21 cellular contexts compared by ENCODE assay signal in genomic region chr7:44802418-44803025, GRCh38. TPM values are rescaled to one million over a fixed set of nuclear protein-coding genes. Genes with fewer than 3 reads are reported as not detected.
DNase-seq lines count a peak whose midpoint lies in the region; ATAC-seq, FAIRE-seq and TF ChIP-seq lines count a peak whose summit lies in the region.
"Had no signal": no experiment of that assay in that cellular context is flagged by ENCODE, and none has a peak within 500 bp of the region (broad histone marks: within the 10 kb centered on the region; RNA-seq: fewer than 3 reads in every experiment).

No MANE protein-coding gene starts in this region.

- no peaks in the 10 kb centered on the region for H3K9me2 ChIP-seq in PC-9 (ENCODE audit: insufficient read depth)

- dilution Hi-C loops in endothelial cell of umbilical vein (cut with MboI; ENCODE audit: extremely low pct_ligation_motif_present, low sequenced_read_pairs): no loop called here

- H3K4me2 ChIP-seq in PC-9 (no peak overlapping the region), endothelial cell of umbilical vein (ENCODE audit: insufficient read depth, low read length) (no peak overlapping the region)

- no peak for FAIRE-seq in endothelial cell of umbilical vein (lab: Jason Lieb, UNC)

- POLR2A ChIA-PET in MCF 10A (lab: Yijun Ruan, JAX) (interaction anchor here (0.8 to 0.9 kb wide), 2 partner anchors 35 to 230 kb away, joined by 3 to 4 read pairs; no protein-coding TSS in a partner anchor), PC-9 (lab: Charles Lee; ENCODE audit: unreplicated experiment) (interaction anchor here (0.5 to 0.8 kb wide), 2 partner anchors 55 to 163 kb away, joined by 3 to 9 read pairs; no protein-coding TSS in a partner anchor), endothelial cell of umbilical vein (lab: Charles Lee) (no interaction called here)

- DNase-seq in MCF 10A (ENCODE audit: unreplicated experiment) (no peak), breast epithelium (ENCODE audit: low spot score in 2 of 2) (no peak), PC-9 (no peak), endothelial cell of umbilical vein (ENCODE audit: low read depth, low spot score) (no peak), NCI-H524 treated with DMSO at 0.1 percent for 48 hours (lab: John Stamatoyannopoulos, UW) (no peak)
- no peak for DNase-seq in NK-92 treated with Interleukin-12 subunit alpha and Interleukin-12 subunit beta, amount 100 ng/mL, for 24 hours (lab: John Stamatoyannopoulos, UW)
- DNase-seq: activated naive CD4-positive, alpha-beta T cell treated with anti-CD3 and anti-CD28 coated beads, Interleukin-2, amount 50 U/mL, for 16 hours; COR-L47; dorsolateral prefrontal cortex; GDM1; hippocampal formation; midbrain; NCI-H1105 treated with DMSO at 0.1 percent for 48 hours; nucleus accumbens; Right ventricle myocardium superior; stimulated activated CD4-positive, alpha-beta T cell treated with anti-CD3 and anti-CD28 coated beads, Interleukin-2, amount 100 ng/mL, for 24 hours had no signal

- no peak for ATAC-seq in GM21390 (IDR thresholded peaks at IDR 0.05; ENCODE audit: unreplicated experiment)
- no peak for ATAC-seq in GM21447 (IDR thresholded peaks at IDR 0.05; ENCODE audit: unreplicated experiment)
- ATAC-seq: sciatic nerve had no signal

- H3K9me1 ChIP-seq in endothelial cell of umbilical vein (replicated peaks; ENCODE audit: control insufficient read depth, extremely low read depth, insufficient read depth, low read length): no peaks in the 10 kb centered on the region

- no peaks in the 10 kb centered on the region for H3K36me3 ChIP-seq in breast epithelium
- H3K36me3 ChIP-seq in PC-9 (ENCODE audit: low read depth): peaks cover 52% of the 10 kb centered on the region
- H3K36me3 ChIP-seq in endothelial cell of umbilical vein (ENCODE audit: control insufficient read depth in 2 of 2, extremely low read depth in 1 of 2, insufficient read depth in 2 of 2, low read length in 2 of 2): peaks cover 26 to 31% of the 10 kb centered on the region in 2 experiments

- H3K9me3 ChIP-seq in breast epithelium: no peaks in the 10 kb centered on the region
- H3K9me3 ChIP-seq in PC-9 (ENCODE audit: insufficient read depth, low read depth): no peaks in the 10 kb centered on the region
- no peaks in the 10 kb centered on the region for H3K9me3 ChIP-seq in endothelial cell of umbilical vein (replicated peaks; ENCODE audit: control insufficient read depth, insufficient read depth, low read length)
- H3K9me3 ChIP-seq: vagina had no signal

- H3K27ac ChIP-seq in breast epithelium (no peak overlapping the region), PC-9 (peak overlapping the region; percentile 57), endothelial cell of umbilical vein (ENCODE audit: insufficient read depth, low read depth, low read length) (no peak overlapping the region)
- H3K27ac ChIP-seq: dorsolateral prefrontal cortex, vagina had no signal

- peaks cover 42% of the 10 kb centered on the region for H3K79me2 ChIP-seq in PC-9 (ENCODE audit: low read depth)
- peaks cover 37% of the 10 kb centered on the region for H3K79me2 ChIP-seq in endothelial cell of umbilical vein (ENCODE audit: control insufficient read depth, insufficient read depth, low read length)

- peak overlapping the region; percentile 42 for H3K27ac Mint-ChIP-seq in MCF 10A (ENCODE audit: low read depth, unreplicated experiment)

- H3K9ac ChIP-seq in endothelial cell of umbilical vein (replicated peaks; ENCODE audit: extremely low read depth, insufficient read depth, low read length): no peak overlapping the region

- no peaks in the 10 kb centered on the region for H3K9me3 Mint-ChIP-seq in MCF 10A (ENCODE audit: unreplicated experiment)
- H3K9me3 Mint-ChIP-seq: IgD-negative memory B cell had no signal

- CTCF ChIA-PET in MCF 10A (lab: Yijun Ruan, JAX) (interaction anchor here (0.9 to 1.0 kb wide), 2 partner anchors 10 to 334 kb away, joined by 3 to 5 read pairs; no protein-coding TSS in a partner anchor), PC-9 (lab: Charles Lee) (interaction anchor here (0.5 kb wide), 1 partner anchor 60 kb away, joined by 3 read pairs; no protein-coding TSS in a partner anchor), endothelial cell of umbilical vein (lab: Charles Lee) (interaction anchor here (2.1 kb wide), 1 partner anchor 45 kb away, joined by 6 read pairs; the partner anchor contains the start of gene H2AZ2)

- H3K27me3 ChIP-seq in breast epithelium: no peaks in the 10 kb centered on the region
- H3K27me3 ChIP-seq in PC-9 (ENCODE audit: insufficient read depth, low read depth): no peaks in the 10 kb centered on the region
- no peaks in the 10 kb centered on the region for H3K27me3 ChIP-seq in endothelial cell of umbilical vein (ENCODE audit: control insufficient read depth in 2 of 2, insufficient read depth in 2 of 2, low read length in 2 of 2)
- H3K27me3 ChIP-seq: dorsolateral prefrontal cortex, vagina had no signal

- no peaks in the 10 kb centered on the region for H3K27me3 Mint-ChIP-seq in MCF 10A (ENCODE audit: insufficient read depth, unreplicated experiment)
- H3K27me3 Mint-ChIP-seq: IgD-negative memory B cell had no signal

- peaks cover 3 to 8% of the 10 kb centered on the region in 2 donors for H3K4me1 ChIP-seq in breast epithelium
- peaks cover 46% of the 10 kb centered on the region for H3K4me1 ChIP-seq in PC-9 (replicated peaks; ENCODE audit: insufficient read depth)
- peaks cover 10% of the 10 kb centered on the region for H3K4me1 ChIP-seq in endothelial cell of umbilical vein (ENCODE audit: control insufficient read depth, extremely low read depth, insufficient read depth, low read length)

- H3K4me3 ChIP-seq in breast epithelium (no peak overlapping the region), PC-9 (no peak overlapping the region), endothelial cell of umbilical vein (replicated peaks in 1 of 3; ENCODE audit: insufficient read depth in 1 of 3, low read depth in 1 of 3, low read length in 3 of 3) (no peak overlapping the region)
- H3K4me3 ChIP-seq: dorsolateral prefrontal cortex, vagina had no signal

- peaks cover 6% of the 10 kb centered on the region for H3K4me1 Mint-ChIP-seq in MCF 10A (ENCODE audit: insufficient read depth, unreplicated experiment)

- TF ChIP-seq POLR2A in breast epithelium (IDR thresholded peaks at IDR 0.05) (no peak), endothelial cell of umbilical vein (IDR thresholded peaks at IDR 0.05; ENCODE audit: low read depth, low read length) (peak; percentile 48)

- peaks cover 93% of the 10 kb centered on the region for H3F3A ChIP-seq in PC-9 (ENCODE audit: insufficient read depth, low read depth)

- H4K20me1 ChIP-seq in PC-9 (ENCODE audit: insufficient read depth) (peaks cover 72% of the 10 kb centered on the region), endothelial cell of umbilical vein (replicated peaks; ENCODE audit: control insufficient read depth, extremely low read depth, insufficient read depth, low read length) (peaks cover 10% of the 10 kb centered on the region)

- intact Hi-C loops in MCF 10A (cut with micrococcal nuclease) (no loop called here), breast epithelium (cut with DNase I; ENCODE audit: low total_unique reads) (no loop called here), PC-9 (cut with micrococcal nuclease; ENCODE audit: unreplicated experiment) (no loop called here), endothelial cell of umbilical vein (cut with micrococcal nuclease) (no loop called here)

- H2AFZ ChIP-seq in PC-9: no peak overlapping the region
- no peak overlapping the region for H2AFZ ChIP-seq in endothelial cell of umbilical vein (ENCODE audit: low read depth, low read length)

- TF ChIP-seq CTCF in MCF 10A (IDR thresholded peaks at IDR 0.05; ENCODE audit: unreplicated experiment) (no peak), breast epithelium (IDR thresholded peaks at IDR 0.05) (no peak), PC-9 (conservative IDR thresholded peaks at IDR 0.05) (no peak), endothelial cell of umbilical vein (IDR thresholded peaks at IDR 0.05; ENCODE audit: extremely low read depth in 1 of 2, insufficient read depth in 1 of 2, low read depth in 1 of 2, low read length in 2 of 2) (no peak)

- BruUV-seq in MCF 10A (replicated peaks; lab: Mats Ljungman, UMichigan) (no TSS peak), PC-9 (replicated peaks; lab: Mats Ljungman, UMichigan) (no TSS peak), endothelial cell of umbilical vein (replicated peaks; lab: Mats Ljungman, UMichigan) (no TSS peak)

- H3K4me3 Mint-ChIP-seq in MCF 10A (ENCODE audit: unreplicated experiment): no peak overlapping the region

- H3K36me3 Mint-ChIP-seq in MCF 10A (ENCODE audit: insufficient read depth, unreplicated experiment): peaks cover 79% of the 10 kb centered on the region

RNA-seq across cellular contexts. Expression of gene PPIA, which starts 6.0 kb away (rescaled TPM):
- total RNA-seq in MCF 10A (2022) (2,090 and 2,238 TPM in 2 replicates), breast epithelium (1,000 to 10,000 TPM; 1,127 to 1,313 (median 1,259) TPM), PC-9 (2021) (2,776 and 3,599 TPM in 2 replicates), endothelial cell of umbilical vein (2,542 and 2,602 TPM in 2 replicates)
- 4,328 and 5,159 TPM in 2 replicates for polyA plus RNA-seq in endothelial cell of umbilical vein
- 6,306 and 6,778 TPM in 2 replicates for polyA plus RNA-seq in endothelial cell of umbilical vein (2011; cell fraction: cytosol; rRNA removed)
- polyA plus RNA-seq in endothelial cell of umbilical vein (2011; cell fraction: nucleus; rRNA removed): 2,365 and 2,568 TPM in 2 replicates
- 2,438 and 3,460 TPM in 2 replicates for polyA plus RNA-seq in endothelial cell of umbilical vein (2012)
- 1,934 and 2,592 TPM in 2 replicates for polyA minus RNA-seq in endothelial cell of umbilical vein
- 785 TPM for polyA minus RNA-seq in endothelial cell of umbilical vein (2011; cell fraction: cytosol; rRNA and poly(A)+ RNA removed)
- polyA minus RNA-seq in endothelial cell of umbilical vein (2011; cell fraction: nucleus; rRNA and poly(A)+ RNA removed): 303 and 436 TPM in 2 replicates

RNA-seq across cellular contexts. Expression of gene H2AZ2, which starts 45.4 kb away (rescaled TPM):
- 138 and 139 TPM in 2 replicates for total RNA-seq in MCF 10A (2022)
- total RNA-seq in breast epithelium: 100 to 1,000 TPM; 110 to 140 (median 115) TPM
- total RNA-seq in PC-9 (2021): 334 and 354 TPM in 2 replicates
- 226 and 232 TPM in 2 replicates for total RNA-seq in endothelial cell of umbilical vein
- 192 and 225 TPM in 2 replicates for polyA plus RNA-seq in endothelial cell of umbilical vein
- polyA plus RNA-seq in endothelial cell of umbilical vein (2011; cell fraction: cytosol; rRNA removed): 270 and 309 TPM in 2 replicates
- polyA plus RNA-seq in endothelial cell of umbilical vein (2011; cell fraction: nucleus; rRNA removed): 101 and 114 TPM in 2 replicates
- polyA plus RNA-seq in endothelial cell of umbilical vein (2012): 151 and 242 TPM in 2 replicates
- 134 and 158 TPM in 2 replicates for polyA minus RNA-seq in endothelial cell of umbilical vein
- polyA minus RNA-seq in endothelial cell of umbilical vein (2011; cell fraction: cytosol; rRNA and poly(A)+ RNA removed): 101 TPM
- polyA minus RNA-seq in endothelial cell of umbilical vein (2011; cell fraction: nucleus; rRNA and poly(A)+ RNA removed): 26.6 and 40.5 TPM in 2 replicates

RNA-seq across cellular contexts. Expression of gene ZMIZ2, which starts 53.9 kb away (rescaled TPM):
- total RNA-seq in MCF 10A (2022) (94.4 and 100 TPM in 2 replicates), breast epithelium (10 to 100 TPM; 12.5 to 30.1 (median 23.6) TPM), PC-9 (2021) (97.5 and 142 TPM in 2 replicates), endothelial cell of umbilical vein (87.5 and 88.6 TPM in 2 replicates)
- polyA plus RNA-seq in endothelial cell of umbilical vein: 30.6 and 37.6 TPM in 2 replicates
- polyA plus RNA-seq in endothelial cell of umbilical vein (2011; cell fraction: cytosol; rRNA removed): 11.5 and 13.4 TPM in 2 replicates
- polyA plus RNA-seq in endothelial cell of umbilical vein (2011; cell fraction: nucleus; rRNA removed): 135 and 170 TPM in 2 replicates
- 40.0 and 70.2 TPM in 2 replicates for polyA plus RNA-seq in endothelial cell of umbilical vein (2012)
- polyA minus RNA-seq in endothelial cell of umbilical vein: 29.5 and 32.5 TPM in 2 replicates
- polyA minus RNA-seq in endothelial cell of umbilical vein (2011; cell fraction: cytosol; rRNA and poly(A)+ RNA removed): 11.8 TPM
- 62.5 and 77.2 TPM in 2 replicates for polyA minus RNA-seq in endothelial cell of umbilical vein (2011; cell fraction: nucleus; rRNA and poly(A)+ RNA removed)
